ENCODE assay signal across 10 cellular contexts in the genomic region with DNA sequence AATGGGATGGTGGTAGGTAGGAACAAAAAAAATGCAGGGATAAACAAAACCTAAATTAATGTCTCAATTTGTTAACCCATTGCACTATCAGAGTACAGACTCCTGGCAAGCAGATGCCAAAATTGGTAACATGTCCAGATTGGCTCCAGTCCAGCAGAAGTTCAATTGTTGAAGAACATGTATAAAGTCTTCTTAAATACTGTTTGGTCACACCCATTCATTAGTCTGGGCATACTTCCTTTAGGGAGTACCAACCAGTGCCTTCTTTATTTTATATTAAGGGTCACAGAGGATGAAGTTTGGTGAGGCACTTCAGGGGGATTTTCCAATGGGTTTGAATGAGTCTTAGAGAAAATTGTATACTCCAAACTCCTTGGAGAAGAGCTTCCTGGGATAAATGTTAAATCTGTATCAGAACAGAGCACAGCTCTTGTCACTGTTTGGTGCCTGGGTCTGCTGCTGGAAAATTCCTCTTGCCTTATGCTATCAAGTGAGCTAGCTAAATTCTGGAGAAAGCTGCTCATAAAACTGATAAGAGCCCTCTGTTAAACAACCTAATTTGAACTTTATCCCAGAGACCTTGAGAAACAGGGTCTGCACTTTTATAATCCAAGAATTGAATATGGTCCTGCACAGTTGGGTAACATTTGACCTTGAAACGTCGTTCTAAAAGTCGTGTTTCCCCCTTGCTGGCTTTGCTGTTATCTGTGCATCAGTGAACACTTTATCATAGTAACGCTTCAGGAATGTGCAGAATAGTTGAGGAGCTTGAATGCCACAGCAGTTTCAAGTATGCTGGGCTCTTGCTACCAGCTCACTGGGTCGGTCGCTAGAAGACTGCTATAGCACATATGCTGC.
DNase-seq lines count a peak whose midpoint lies in the region; ATAC-seq and TF ChIP-seq lines count a peak whose summit lies in the region.
"Had no signal": no experiment of that assay in that cellular context is flagged by ENCODE, and none has a peak within 500 bp of the region (broad histone marks: within the 10 kb centered on the region; RNA-seq: fewer than 3 reads in every experiment).

No MANE protein-coding gene starts in this region.

- no peaks in the 10 kb centered on the region for H4K20me1 ChIP-seq in GM23338 (replicated peaks; ENCODE audit: insufficient read depth)

- H3K4me3 Mint-ChIP-seq in GM23338, result no peak overlapping the region

- intact Hi-C loops in tibial artery (cut with DNase I; ENCODE audit: low total_unique reads), result no loop called here

- no peaks in the 10 kb centered on the region for H3K27me3 ChIP-seq in tibial artery
- H3K27me3 ChIP-seq in GM23338 (ENCODE audit: insufficient read depth), result no peaks in the 10 kb centered on the region

- H3K4me1 ChIP-seq in tibial artery (peaks cover 0 to 28% (median 10%) of the 10 kb centered on the region in 4 donors), GM23338 (ENCODE audit: insufficient read depth) (no peaks in the 10 kb centered on the region)

- H3K4me2 ChIP-seq in GM23338, result no peak overlapping the region

- DNase-seq in GM04504 (ENCODE audit: low read depth) (peak; percentile 58), glomerular visceral epithelial cell (ENCODE audit: extremely low spot score) (peak; percentile 87), retina (peak; percentile 61), tibial artery (no peak), GM23338 (ENCODE audit: low spot score) (no peak)
- DNase-seq: glutamatergic neuron; stimulated activated CD4-positive, alpha-beta T cell treated with anti-CD3 and anti-CD28 coated beads, Interleukin-12 subunit alpha, Interleukin-12 subunit beta, amount 100 ng/mL, for 4 hours had no signal

- no peaks in the 10 kb centered on the region for H3K9me3 ChIP-seq in tibial artery

- H3K4me1 Mint-ChIP-seq in GM23338, result peaks cover under 1% of the 10 kb centered on the region; the same call in 1 of the 3 replicates

- no peaks in the 10 kb centered on the region for H3F3A ChIP-seq in GM23338 (replicated peaks; ENCODE audit: low read depth)

- H3K4me3 ChIP-seq in tibial artery (no peak overlapping the region), GM23338 (no peak overlapping the region)

- no peak overlapping the region for H2AFZ ChIP-seq in GM23338

- TF ChIP-seq CTCF in tibial artery (IDR thresholded peaks at IDR 0.05) (no peak), GM23338 (conservative IDR thresholded peaks at IDR 0.05; ENCODE audit: low read depth in 2 of 2) (no peak)

- no peaks in the 10 kb centered on the region; the same call in 2 of the 3 replicates for H3K9me3 Mint-ChIP-seq in GM23338

- peaks cover 15% of the 10 kb centered on the region; the same call in 1 of the 2 replicates for H3K9me2 ChIP-seq in GM23338 (ENCODE audit: insufficient read depth)

- no peaks in the 10 kb centered on the region for H3K79me2 ChIP-seq in GM23338 (replicated peaks; ENCODE audit: insufficient read depth)

- ATAC-seq in SK-N-SH treated with all-trans-retinoic acid at 6 μM for 48 hours, result peak; percentile 98
- ATAC-seq in GM23338, result no peak
- ATAC-seq in HG03432 (IDR thresholded peaks at IDR 0.05; ENCODE audit: unreplicated experiment), result no peak
- no peak for ATAC-seq in HG03565 (IDR thresholded peaks at IDR 0.05; ENCODE audit: unreplicated experiment)

- H3K27ac ChIP-seq in tibial artery (no peak overlapping the region), GM23338 (ENCODE audit: low read depth) (no peak overlapping the region)

- H3K27ac Mint-ChIP-seq in GM23338, result no peak overlapping the region

- H3K36me3 ChIP-seq in tibial artery (no peaks in the 10 kb centered on the region), GM23338 (ENCODE audit: insufficient read depth) (no peaks in the 10 kb centered on the region)

- no peaks in the 10 kb centered on the region for H3K27me3 Mint-ChIP-seq in GM23338 (ENCODE audit: insufficient read depth, low read depth, poor library complexity)

- H3K36me3 Mint-ChIP-seq in GM23338 (ENCODE audit: low read depth), result no peaks in the 10 kb centered on the region

TF ChIP-seq in SK-N-SH treated with all-trans-retinoic acid at 6 μM for 48 hours, 23 proteins besides CTCF, POLR2A, EP300 and RAD21 (continues in another document):
- TF ChIP-seq, protein P1, sequence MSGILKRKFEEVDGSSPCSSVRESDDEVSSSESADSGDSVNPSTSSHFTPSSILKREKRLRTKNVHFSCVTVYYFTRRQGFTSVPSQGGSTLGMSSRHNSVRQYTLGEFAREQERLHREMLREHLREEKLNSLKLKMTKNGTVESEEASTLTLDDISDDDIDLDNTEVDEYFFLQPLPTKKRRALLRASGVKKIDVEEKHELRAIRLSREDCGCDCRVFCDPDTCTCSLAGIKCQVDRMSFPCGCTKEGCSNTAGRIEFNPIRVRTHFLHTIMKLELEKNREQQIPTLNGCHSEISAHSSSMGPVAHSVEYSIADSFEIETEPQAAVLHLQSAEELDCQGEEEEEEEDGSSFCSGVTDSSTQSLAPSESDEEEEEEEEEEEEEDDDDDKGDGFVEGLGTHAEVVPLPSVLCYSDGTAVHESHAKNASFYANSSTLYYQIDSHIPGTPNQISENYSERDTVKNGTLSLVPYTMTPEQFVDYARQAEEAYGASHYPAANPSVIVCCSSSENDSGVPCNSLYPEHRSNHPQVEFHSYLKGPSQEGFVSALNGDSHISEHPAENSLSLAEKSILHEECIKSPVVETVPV (CRISPR knock-in tag; IDR thresholded peaks at IDR 0.05), result no peak
- TF ChIP-seq CREB5 (CRISPR knock-in tag; IDR thresholded peaks at IDR 0.05; ENCODE audit: low read depth) (0 out of 2 replicates have a peak, but pooled peaks have one; percentile 59), ZC3H10 (CRISPR knock-in tag; IDR thresholded peaks at IDR 0.05) (no peak), SNAI2 (CRISPR knock-in tag; IDR thresholded peaks at IDR 0.05) (no peak), ZNF8 (CRISPR knock-in tag; IDR thresholded peaks at IDR 0.05) (no peak)

TF ChIP-seq in GM23338, 12 proteins besides CTCF, POLR2A, EP300 and RAD21:
- TF ChIP-seq POLR2AphosphoS5 (IDR thresholded peaks at IDR 0.05; ENCODE audit: low read depth), result no peak

Comparison
In these comparisons a context has a peak if more than half of its experiments do, and no peak if none do; other contexts are left out.
1. DNase-seq: peak in GM04504 (single experiment), glomerular visceral epithelial cell (single experiment) and retina (single experiment); none in tibial artery (0 of 2) and GM23338 (single experiment).